In genomic region chr17:57455063-57455914, GRCh38 we compare ENCODE assay signal across 7 cellular contexts.
DNase-seq lines count a peak whose midpoint lies in the region; ATAC-seq lines count a peak whose summit lies in the region.

No MANE protein-coding gene starts in this region.

- DNase-seq in SHP77 treated with DMSO at 0.1 percent for 48 hours (lab: John Stamatoyannopoulos, UW) (peak; percentile 11), smooth muscle cell of the brain vasculature (ENCODE audit: low read depth, low spot score) (peak; percentile 97), NCI-H524 (lab: John Stamatoyannopoulos, UW) (no peak), NCI-H446 treated with DMSO at 0.1 percent for 48 hours (lab: John Stamatoyannopoulos, UW) (no peak)

- H3K4me3 ChIP-seq in ectodermal cell (ENCODE audit: insufficient read depth, low read depth, low read length) = no peak overlapping the region

- peaks cover 4% of the 10 kb centered on the region for H3K36me3 ChIP-seq in ectodermal cell (ENCODE audit: control insufficient read depth, insufficient read depth, low read length)

- 76 to 81% methylated on average over 25 of the region's 25 CpGs for WGBS in ectodermal cell, 2 experiments

- H3K4me1 ChIP-seq in ectodermal cell (ENCODE audit: control insufficient read depth, insufficient read depth, low read length) = peaks cover 17% of the 10 kb centered on the region

- H3K9me3 ChIP-seq in ectodermal cell (ENCODE audit: control insufficient read depth, low read length) = no peaks in the 10 kb centered on the region

- no peaks in the 10 kb centered on the region for H3K27me3 ChIP-seq in ectodermal cell (ENCODE audit: control insufficient read depth, insufficient read depth, low read length, poor library complexity, severe bottlenecking)

- H3K27ac ChIP-seq in ectodermal cell (ENCODE audit: insufficient read depth, low read depth, low read length, poor library complexity, severe bottlenecking) = peak overlapping the region; percentile 23

- ATAC-seq in GM19025 (IDR thresholded peaks at IDR 0.05; ENCODE audit: low read depth, unreplicated experiment) (peak; percentile 70), HG02885 (IDR thresholded peaks at IDR 0.05; ENCODE audit: poor library complexity, unreplicated experiment) (peak; percentile 85)

Comparison
In these comparisons a context has a peak if more than half of its experiments do, and no peak if none do; other contexts are left out.
1. DNase-seq: peak in SHP77 treated with DMSO at 0.1 percent for 48 hours (single experiment) and smooth muscle cell of the brain vasculature (single experiment); none in NCI-H524 (0 of 2) and NCI-H446 treated with DMSO at 0.1 percent for 48 hours (single experiment).